Comparison of ENCODE assay signal across 28 cellular contexts in genomic region chr10:8344756-8345155, GRCh38.
"Had no signal": no experiment of that assay in that cellular context is flagged by ENCODE, and none has a peak within 500 bp of the region (broad histone marks: within the 10 kb centered on the region; RNA-seq: fewer than 3 reads in every experiment).

No MANE protein-coding gene starts in this region.

- H3K36me3 Mint-ChIP-seq: stimulated activated memory B cell treated with anti-CD40 and anti-IgM and Interleukin-4, amounts not matched to agents 10 μg/mL and 1 μg/mL and 100 μg/mL, for 72 hours; stimulated activated naive B cell treated with anti-CD40 and anti-IgM and Interleukin-4, amounts not matched to agents 10 μg/mL and 1 μg/mL and 100 μg/mL, for 72 hours; type B pancreatic cell had no signal

- H3K27ac ChIP-seq: stomach, suprapubic skin, testis, thoracic aorta, thyroid gland, tibial artery, tibial nerve, transverse colon, upper lobe of left lung, upper lobe of right lung, uterus, vagina had no signal

- H3K36me3 ChIP-seq: stomach, suprapubic skin, thoracic aorta, thyroid gland, tibial artery, tibial nerve, transverse colon, upper lobe of left lung, upper lobe of right lung, uterus, vagina had no signal

- DNase-seq: stimulated activated CD4-positive, alpha-beta T cell treated with anti-CD3 and anti-CD28 coated beads, Interleukin-2, amount 100 ng/mL, for 48 hours; stimulated activated CD4-positive, alpha-beta T cell treated with anti-CD3 and anti-CD28 coated beads, Interleukin-4, amount 100 ng/mL, for 1 hour; stimulated activated CD4-positive, alpha-beta T cell treated with anti-CD3 and anti-CD28 coated beads, Interleukin-4, amount 100 ng/mL, for 24 hours; stimulated activated CD8-positive, alpha-beta memory T cell treated with anti-CD3 and anti-CD28 coated beads, Interleukin-4, amount 100 ng/mL, for 48 hours; stimulated activated naive B cell treated with anti-CD40 and anti-IgM and Interleukin-4, amounts not matched to agents 10 μg/mL and 1 μg/mL and 100 μg/mL, for 72 hours; stimulated activated naive CD4-positive, alpha-beta T cell; stimulated activated naive CD4-positive, alpha-beta T cell treated with Interleukin-2 at 50 U/mL for 16 hours; stimulated activated naive CD8-positive, alpha-beta T cell treated with anti-CD3 and anti-CD28 coated beads, Interleukin-15, amount 100 ng/mL, for 72 hours; stimulated activated naive CD8-positive, alpha-beta T cell treated with anti-CD3 and anti-CD28 coated beads, Interleukin-15, Interleukin-2, amounts not matched to agents 100 U/mL and 50 U/mL, for 24 hours; stomach; substantia nigra; testis; thyroid gland; tibial artery; transverse colon; trophoblast cell; upper lobe of left lung; upper lobe of right lung; uterus had no signal

- H3K4me3 ChIP-seq: stomach, suprapubic skin, testis, thoracic aorta, thyroid gland, tibial artery, tibial nerve, transverse colon, upper lobe of left lung, upper lobe of right lung, uterus, vagina had no signal

- H3K27me3 ChIP-seq: suprapubic skin, testis, thyroid gland, tibial nerve, upper lobe of left lung, uterus, vagina had no signal

- H3K4me1 ChIP-seq: stomach, suprapubic skin, testis, thyroid gland, tibial artery, tibial nerve, transverse colon, upper lobe of left lung, upper lobe of right lung, uterus, vagina had no signal

- H3K27ac Mint-ChIP-seq: stimulated activated effector memory CD8-positive, alpha-beta T cell treated with anti-CD3 and anti-CD28 coated beads, Interleukin-12 subunit alpha, Interleukin-12 subunit beta, amount 100 ng/mL, for 72 hours; stimulated activated memory B cell treated with anti-CD40 and anti-IgM and Interleukin-4, amounts not matched to agents 10 μg/mL and 1 μg/mL and 100 μg/mL, for 72 hours; stimulated activated naive B cell treated with anti-CD40 and anti-IgM and Interleukin-4, amounts not matched to agents 10 μg/mL and 1 μg/mL and 100 μg/mL, for 72 hours; stimulated activated naive CD8-positive, alpha-beta T cell treated with anti-CD3 and anti-CD28 coated beads, Interleukin-15, amount 100 ng/mL, for 72 hours; stimulated activated naive CD8-positive, alpha-beta T cell treated with anti-CD3 and anti-CD28 coated beads, Interleukin-15, Interleukin-2, amounts not matched to agents 100 ng/mL and 50 ng/mL, for 24 hours; type B pancreatic cell had no signal

- ATAC-seq: stimulated activated effector memory CD8-positive, alpha-beta T cell treated with anti-CD3 and anti-CD28 coated beads, Interleukin-12 subunit alpha, Interleukin-12 subunit beta, amount 100 ng/mL, for 72 hours; stimulated activated memory B cell treated with anti-CD40 and anti-IgM and Interleukin-4, amounts not matched to agents 10 μg/mL and 1 μg/mL and 100 μg/mL, for 72 hours; stimulated activated naive B cell treated with anti-CD40 and anti-IgM and Interleukin-4, amounts not matched to agents 10 μg/mL and 1 μg/mL and 100 μg/mL, for 72 hours; stimulated activated naive CD8-positive, alpha-beta T cell treated with anti-CD3 and anti-CD28 coated beads, Interleukin-15, amount 100 ng/mL, for 72 hours; stimulated activated naive CD8-positive, alpha-beta T cell treated with anti-CD3 and anti-CD28 coated beads, Interleukin-15, Interleukin-2, amounts not matched to agents 100 U/mL and 50 U/mL, for 24 hours; upper lobe of right lung had no signal

- H3K4me1 Mint-ChIP-seq: stimulated activated memory B cell treated with anti-CD40 and anti-IgM and Interleukin-4, amounts not matched to agents 10 μg/mL and 1 μg/mL and 100 μg/mL, for 72 hours; stimulated activated naive B cell treated with anti-CD40 and anti-IgM and Interleukin-4, amounts not matched to agents 10 μg/mL and 1 μg/mL and 100 μg/mL, for 72 hours; stimulated activated naive CD8-positive, alpha-beta T cell treated with anti-CD3 and anti-CD28 coated beads, Interleukin-15, amount 100 ng/mL, for 72 hours had no signal

- H3K9me3 ChIP-seq: stomach, suprapubic skin, testis, thoracic aorta, thyroid gland, tibial artery, tibial nerve, transverse colon, upper lobe of left lung, upper lobe of right lung, uterus, vagina had no signal

- H3K4me3 Mint-ChIP-seq: stimulated activated effector memory CD8-positive, alpha-beta T cell treated with anti-CD3 and anti-CD28 coated beads, Interleukin-12 subunit alpha, Interleukin-12 subunit beta, amount 100 ng/mL, for 72 hours; stimulated activated memory B cell treated with anti-CD40 and anti-IgM and Interleukin-4, amounts not matched to agents 10 μg/mL and 1 μg/mL and 100 μg/mL, for 72 hours; stimulated activated naive B cell treated with anti-CD40 and anti-IgM and Interleukin-4, amounts not matched to agents 10 μg/mL and 1 μg/mL and 100 μg/mL, for 72 hours; stimulated activated naive CD8-positive, alpha-beta T cell treated with anti-CD3 and anti-CD28 coated beads, Interleukin-15, amount 100 ng/mL, for 72 hours; stimulated activated naive CD8-positive, alpha-beta T cell treated with anti-CD3 and anti-CD28 coated beads, Interleukin-15, Interleukin-2, amounts not matched to agents 100 ng/mL and 50 ng/mL, for 24 hours; type B pancreatic cell had no signal

- H3K27me3 Mint-ChIP-seq: stimulated activated naive CD8-positive, alpha-beta T cell treated with anti-CD3 and anti-CD28 coated beads, Interleukin-15, amount 100 ng/mL, for 72 hours; stimulated activated naive CD8-positive, alpha-beta T cell treated with anti-CD3 and anti-CD28 coated beads, Interleukin-15, Interleukin-2, amounts not matched to agents 100 ng/mL and 50 ng/mL, for 24 hours had no signal

- FAIRE-seq: urothelium cell line had no signal
